ENCODE assay signal across 12 cellular contexts in genomic region chr2:161010503-161010902, GRCh38.
"Had no signal": no experiment of that assay in that cellular context is flagged by ENCODE, and none has a peak within 500 bp of the region (broad histone marks: within the 10 kb centered on the region; RNA-seq: fewer than 3 reads in every experiment).

No MANE protein-coding gene starts in this region.

- H3K4me3 Mint-ChIP-seq: naive thymus-derived CD8-positive, alpha-beta T cell had no signal

- H3K27me3 ChIP-seq: neutrophil had no signal

- H3K9me3 ChIP-seq: neutrophil had no signal

- H3K27ac ChIP-seq: neutrophil had no signal

- H3K4me1 Mint-ChIP-seq: naive thymus-derived CD8-positive, alpha-beta T cell had no signal

- DNase-seq: effector memory CD4-positive, alpha-beta T cell; foreskin melanocyte; head of caudate nucleus; hippocampal formation; kidney glomerular epithelial cell; naive thymus-derived CD8-positive, alpha-beta T cell; posterior cingulate gyrus; small intestine; stimulated activated CD4-positive, alpha-beta T cell treated with anti-CD3 and anti-CD28 coated beads, Interleukin-12 subunit alpha, Interleukin-12 subunit beta, amount 100 ng/mL, for 4 hours; stimulated activated naive CD4-positive, alpha-beta T cell treated with Interleukin-2 at 50 U/mL for 16 hours; trophoblast cell had no signal

- H3K36me3 ChIP-seq: neutrophil had no signal

- ATAC-seq: naive thymus-derived CD8-positive, alpha-beta T cell had no signal
